ENCODE assay signal across 8 cellular contexts in genomic region chr1:113931456-113931855, GRCh38. TPM values are rescaled to one million over a fixed set of nuclear protein-coding genes. Genes with fewer than 3 reads are reported as not detected.
A peak's percentile ranks its signal among the peaks of the same experiment; 100 is the strongest.
DNase-seq lines count a peak whose midpoint lies in the region; ATAC-seq and TF ChIP-seq lines count a peak whose summit lies in the region.

No MANE protein-coding gene starts in this region.

- H3K27me3 ChIP-seq in ACC112 (ENCODE audit: insufficient read depth, low read length), result no peaks in the 10 kb centered on the region
- H3K27me3 ChIP-seq in left lung, result no peaks in the 10 kb centered on the region

- DNase-seq in HFFc6 (peak; percentile 65), left lung (no peak), pons (ENCODE audit: low spot score) (no peak), NCI-H345 (lab: John Stamatoyannopoulos, UW) (no peak)

- TF ChIP-seq CTCF in HFFc6 (IDR thresholded peaks at IDR 0.05), result no peak
- TF ChIP-seq CTCF in left lung (IDR thresholded peaks at IDR 0.05), result no peak

- H3K27me3 Mint-ChIP-seq in HFFc6 (ENCODE audit: insufficient read depth), result peaks cover 12% of the 10 kb centered on the region
- H3K27me3 Mint-ChIP-seq in activated naive CD8-positive, alpha-beta T cell, result no peaks in the 10 kb centered on the region

- H3K79me2 ChIP-seq in ACC112 (ENCODE audit: control insufficient read depth, insufficient read depth, low read length, unreplicated experiment), result peaks cover 71% of the 10 kb centered on the region

- intact Hi-C loops in left lung (cut with DNase I), result no loop called here

- H3K36me3 Mint-ChIP-seq in HFFc6 (ENCODE audit: low read depth), result peaks cover 11% of the 10 kb centered on the region; the same call in 1 of the 2 replicates
- no peaks in the 10 kb centered on the region for H3K36me3 Mint-ChIP-seq in activated naive CD8-positive, alpha-beta T cell

- peak overlapping the region; percentile 97 for H3K4me3 Mint-ChIP-seq in HFFc6
- H3K4me3 Mint-ChIP-seq in activated naive CD8-positive, alpha-beta T cell, result peak overlapping the region; percentile 95

- H3K4me1 ChIP-seq in ACC112 (ENCODE audit: control insufficient read depth, insufficient read depth, low read length, unreplicated experiment) (peaks cover 9% of the 10 kb centered on the region), left lung (peaks cover 17 to 69% of the 10 kb centered on the region in 2 donors)

- H3K36me3 ChIP-seq in ACC112 (ENCODE audit: insufficient read depth, low read length) (no peaks in the 10 kb centered on the region), left lung (no peaks in the 10 kb centered on the region)

- peaks cover 63% of the 10 kb centered on the region for H3K4me1 Mint-ChIP-seq in HFFc6 (ENCODE audit: low read depth)
- peaks cover 73% of the 10 kb centered on the region for H3K4me1 Mint-ChIP-seq in activated naive CD8-positive, alpha-beta T cell (ENCODE audit: low read depth)

- no peak overlapping the region for H2AFZ ChIP-seq in ACC112 (ENCODE audit: low read length, unreplicated experiment)

- peak overlapping the region; percentile 93 for H3K4me3 ChIP-seq in ACC112 (ENCODE audit: low read depth, low read length)
- peak overlapping the region; percentile 71 to 93 for H3K4me3 ChIP-seq in left lung

- peak overlapping the region; percentile 100 for H3K27ac Mint-ChIP-seq in HFFc6
- peak overlapping the region; percentile 93 for H3K27ac Mint-ChIP-seq in activated naive CD8-positive, alpha-beta T cell

- H3K27ac ChIP-seq in ACC112 (ENCODE audit: low read depth, low read length), result peak overlapping the region; percentile 95
- H3K27ac ChIP-seq in left lung, result peak overlapping the region; percentile 94 to 95

- no peaks in the 10 kb centered on the region for H3K9me3 Mint-ChIP-seq in HFFc6
- no peaks in the 10 kb centered on the region for H3K9me3 Mint-ChIP-seq in activated naive CD8-positive, alpha-beta T cell (ENCODE audit: low read depth)

- ATAC-seq in left lung, result no peak
- no peak for ATAC-seq in HG03378 (IDR thresholded peaks at IDR 0.05; ENCODE audit: unreplicated experiment)
- no peak for ATAC-seq in HG03108 (IDR thresholded peaks at IDR 0.05; ENCODE audit: unreplicated experiment)

- H3K9me3 ChIP-seq in left lung, result no peaks in the 10 kb centered on the region

RNA-seq across cellular contexts. Expression of gene HIPK1, which starts 2.3 kb away (rescaled TPM):
- total RNA-seq in HFFc6 (2021; fragmentation: NEBNext Ultra II Directional; extraction: Animal tissue kit (Norgen Biotek cat#: 25700)), result 10 to 100 TPM; 34.6 to 49.1 (median 38.7) TPM
- 10 to 100 TPM; 61.1 to 77.4 TPM for total RNA-seq in left lung

RNA-seq across cellular contexts. Expression of gene DCLRE1B, which starts 26.3 kb away (rescaled TPM):
- total RNA-seq in HFFc6 (2021; fragmentation: NEBNext Ultra II Directional; extraction: Animal tissue kit (Norgen Biotek cat#: 25700)), result 1 to 10 TPM; 5.7 to 9.9 (median 8.8) TPM
- total RNA-seq in left lung, result 1 to 10 TPM; 7.3 to 9.1 TPM

RNA-seq across cellular contexts. Expression of gene AP4B1, which starts 26.9 kb away (rescaled TPM):
- total RNA-seq in HFFc6 (2021; fragmentation: NEBNext Ultra II Directional; extraction: Animal tissue kit (Norgen Biotek cat#: 25700)), result 10 to 100 TPM; 12.6 to 14.0 (median 13.3) TPM
- 10 to 100 TPM; 15.4 to 21.2 TPM for total RNA-seq in left lung

RNA-seq across cellular contexts. Expression of gene BCL2L15, which starts 44.1 kb away (rescaled TPM):
- under 1 TPM in 2 of 6 experiments, not detected in 4; 0.41 to 0.59 TPM for total RNA-seq in HFFc6 (2021; fragmentation: NEBNext Ultra II Directional; extraction: Animal tissue kit (Norgen Biotek cat#: 25700))
- total RNA-seq in left lung, result 1 to 10 TPM; 2.2 to 2.3 TPM

RNA-seq across cellular contexts. Expression of gene OLFML3, which starts 47.8 kb away (rescaled TPM):
- total RNA-seq in HFFc6 (2021; fragmentation: NEBNext Ultra II Directional; extraction: Animal tissue kit (Norgen Biotek cat#: 25700)), result 100 to 1,000 TPM in 4 of 6 experiments, 10 to 100 TPM in 2; 66.4 to 130 (median 123) TPM
- total RNA-seq in left lung, result 10 to 100 TPM; 53.8 to 74.2 TPM
